In genomic region chr13:48448963-48449614, GRCh38 we compare ENCODE assay signal across 2 cellular contexts.
A peak's percentile ranks its signal among the peaks of the same experiment; 100 is the strongest.
TF ChIP-seq lines count a peak whose summit lies in the region.

No MANE protein-coding gene starts in this region.

TF ChIP-seq in Ishikawa, 13 proteins besides CTCF, POLR2A, EP300 and RAD21 (continued from another document):
- no peak for TF ChIP-seq REST (IDR thresholded peaks at IDR 0.05; ENCODE audit: low read depth)

TF ChIP-seq in K562, 482 proteins besides CTCF, POLR2A, EP300 and RAD21 (continued from another document):
- TF ChIP-seq GATAD2A (IDR thresholded peaks at IDR 0.05) (no peak), ZNF318 (IDR thresholded peaks at IDR 0.05; ENCODE audit: borderline replicate concordance in 1 of 2, low read depth in 1 of 2) (no peak), CEBPG (CRISPR knock-in tag; IDR thresholded peaks at IDR 0.05) (no peak), CEBPG (tag; conservative IDR thresholded peaks at IDR 0.05 in 1 of 2, IDR thresholded peaks at IDR 0.05 in 1 of 2) (peak; percentile 50 to 95)
